Comparison of ENCODE assay signal across 1 cellular context in the genomic region with DNA sequence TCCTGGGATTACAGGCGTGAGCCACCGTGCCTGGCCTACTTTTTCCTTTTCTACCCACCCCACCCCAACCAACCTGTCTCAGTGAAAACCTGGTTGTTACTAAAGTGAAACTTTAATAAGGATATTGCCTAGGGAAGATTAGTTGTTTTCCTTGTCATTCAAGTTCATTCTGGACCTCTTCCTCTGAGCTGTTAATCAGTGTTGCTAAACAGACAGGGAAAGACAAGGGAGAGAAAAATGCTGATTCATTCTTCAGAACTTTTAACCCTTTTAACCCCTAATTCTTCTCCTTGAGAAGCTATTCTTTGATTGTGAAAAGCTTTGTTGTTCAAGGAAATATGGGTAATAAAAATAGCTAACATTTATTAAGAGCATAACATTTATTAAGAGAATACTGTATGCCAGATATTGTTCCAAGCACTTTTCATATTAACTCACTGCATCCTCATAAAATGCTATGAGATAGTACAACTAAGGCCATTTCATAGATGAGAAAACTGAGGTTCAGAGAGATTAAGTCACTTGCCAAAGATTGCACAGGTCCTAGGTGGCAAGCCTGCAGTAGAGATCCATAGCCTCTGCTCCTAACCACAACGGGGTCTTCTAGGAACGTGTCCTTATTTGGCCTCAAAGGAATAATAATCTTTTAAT.
A peak's percentile ranks its signal among the peaks of the same experiment; 100 is the strongest.
TF ChIP-seq lines count a peak whose summit lies in the region.

No MANE protein-coding gene starts in this region.

TF ChIP-seq in K562, 482 proteins besides CTCF, POLR2A, EP300 and RAD21 (continued from another document):
- TF ChIP-seq, protein P1, sequence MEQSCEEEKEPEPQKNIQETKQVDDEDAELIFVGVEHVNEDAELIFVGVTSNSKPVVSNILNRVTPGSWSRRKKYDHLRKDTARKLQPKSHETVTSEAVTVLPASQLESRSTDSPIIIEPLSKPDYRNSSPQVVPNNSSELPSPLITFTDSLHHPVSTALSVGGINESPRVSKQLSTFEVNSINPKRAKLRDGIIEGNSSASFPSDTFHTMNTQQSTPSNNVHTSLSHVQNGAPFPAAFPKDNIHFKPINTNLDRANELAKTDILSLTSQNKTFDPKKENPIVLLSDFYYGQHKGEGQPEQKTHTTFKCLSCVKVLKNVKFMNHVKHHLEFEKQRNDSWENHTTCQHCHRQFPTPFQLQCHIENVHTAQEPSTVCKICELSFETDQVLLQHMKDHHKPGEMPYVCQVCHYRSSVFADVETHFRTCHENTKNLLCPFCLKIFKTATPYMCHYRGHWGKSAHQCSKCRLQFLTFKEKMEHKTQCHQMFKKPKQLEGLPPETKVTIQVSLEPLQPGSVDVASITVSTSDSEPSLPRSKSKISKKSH (CRISPR knock-in tag; IDR thresholded peaks at IDR 0.05), result no peak
- TF ChIP-seq OTX1 (CRISPR knock-in tag; IDR thresholded peaks at IDR 0.05) (no peak), RNF2 (IDR thresholded peaks at IDR 0.05) (no peak), HDAC6 (IDR thresholded peaks at IDR 0.05; ENCODE audit: low read depth, low read length) (no peak), ADNP (tag; IDR thresholded peaks at IDR 0.05) (peak; percentile 39; the same call in 1 of the 2 replicates), EGR1 (conservative IDR thresholded peaks at IDR 0.05) (no peak), SMARCA5 (IDR thresholded peaks at IDR 0.05) (no peak), CAMTA2 (CRISPR knock-in tag; conservative IDR thresholded peaks at IDR 0.05) (no peak), MEIS2 (IDR thresholded peaks at IDR 0.05; ENCODE audit: partially characterized antibody) (peak; percentile 44), ZNF274 (IDR thresholded peaks at IDR 0.05; ENCODE audit: borderline replicate concordance, low read depth, low read length) (no peak), RBM25 (IDR thresholded peaks at IDR 0.05; ENCODE audit: low read depth, low read length, severe bottlenecking) (peak; percentile 97), BCOR (IDR thresholded peaks at IDR 0.05) (peak; percentile 86; the same call in 1 of the 2 replicates), MAFF (IDR thresholded peaks at IDR 0.05; ENCODE audit: low read length) (peak; percentile 83), C11orf30 (IDR thresholded peaks at IDR 0.05; ENCODE audit: low read depth) (peak; percentile 88), CHD2 (IDR thresholded peaks at IDR 0.05; ENCODE audit: low read depth, low read length) (no peak), ZNF224 (CRISPR knock-in tag; IDR thresholded peaks at IDR 0.05) (no peak), PHB (CRISPR knock-in tag; IDR thresholded peaks at IDR 0.05) (no peak), CCNT2 (IDR thresholded peaks at IDR 0.05; ENCODE audit: borderline replicate concordance, extremely low read depth, insufficient read length, low read depth, low read length) (no peak), DPF2 (IDR thresholded peaks at IDR 0.05) (peak; percentile 45; the same call in 1 of the 2 replicates), KDM4B (IDR thresholded peaks at IDR 0.05; ENCODE audit: borderline replicate concordance in 2 of 2, low read depth in 1 of 2) (no peak), SMARCA4 (IDR thresholded peaks at IDR 0.05) (no peak; the same call in 1 of the 2 replicates), SMAD3 (CRISPR knock-in tag; conservative IDR thresholded peaks at IDR 0.05) (no peak), KAT2B (IDR thresholded peaks at IDR 0.05; ENCODE audit: low read depth, low read length) (no peak), SIN3A (IDR thresholded peaks at IDR 0.05; ENCODE audit: borderline replicate concordance in 2 of 2, control insufficient read depth in 1 of 2, low read depth in 2 of 2, low read length in 2 of 2) (no peak), KDM1A (IDR thresholded peaks at IDR 0.05) (peak; percentile 40 to 77; a peak in 2 of 4 replicates)
- TF ChIP-seq, protein P2, sequence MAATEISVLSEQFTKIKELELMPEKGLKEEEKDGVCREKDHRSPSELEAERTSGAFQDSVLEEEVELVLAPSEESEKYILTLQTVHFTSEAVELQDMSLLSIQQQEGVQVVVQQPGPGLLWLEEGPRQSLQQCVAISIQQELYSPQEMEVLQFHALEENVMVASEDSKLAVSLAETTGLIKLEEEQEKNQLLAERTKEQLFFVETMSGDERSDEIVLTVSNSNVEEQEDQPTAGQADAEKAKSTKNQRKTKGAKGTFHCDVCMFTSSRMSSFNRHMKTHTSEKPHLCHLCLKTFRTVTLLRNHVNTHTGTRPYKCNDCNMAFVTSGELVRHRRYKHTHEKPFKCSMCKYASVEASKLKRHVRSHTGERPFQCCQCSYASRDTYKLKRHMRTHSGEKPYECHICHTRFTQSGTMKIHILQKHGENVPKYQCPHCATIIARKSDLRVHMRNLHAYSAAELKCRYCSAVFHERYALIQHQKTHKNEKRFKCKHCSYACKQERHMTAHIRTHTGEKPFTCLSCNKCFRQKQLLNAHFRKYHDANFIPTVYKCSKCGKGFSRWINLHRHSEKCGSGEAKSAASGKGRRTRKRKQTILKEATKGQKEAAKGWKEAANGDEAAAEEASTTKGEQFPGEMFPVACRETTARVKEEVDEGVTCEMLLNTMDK (IDR thresholded peaks at IDR 0.05; ENCODE audit: borderline replicate concordance, insufficient read depth, low read depth, low read length, poor library complexity, severe bottlenecking), result no peak
- TF ChIP-seq, protein P3, sequence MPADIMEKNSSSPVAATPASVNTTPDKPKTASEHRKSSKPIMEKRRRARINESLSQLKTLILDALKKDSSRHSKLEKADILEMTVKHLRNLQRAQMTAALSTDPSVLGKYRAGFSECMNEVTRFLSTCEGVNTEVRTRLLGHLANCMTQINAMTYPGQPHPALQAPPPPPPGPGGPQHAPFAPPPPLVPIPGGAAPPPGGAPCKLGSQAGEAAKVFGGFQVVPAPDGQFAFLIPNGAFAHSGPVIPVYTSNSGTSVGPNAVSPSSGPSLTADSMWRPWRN (IDR thresholded peaks at IDR 0.05; ENCODE audit: low read depth), result no peak
